In genomic region chr11:68839054-68839865, GRCh38 we compare ENCODE assay signal across 7 cellular contexts. TPM values are rescaled to one million over a fixed set of nuclear protein-coding genes. Genes with fewer than 3 reads are reported as not detected.
DNase-seq lines count a peak whose midpoint lies in the region; ATAC-seq and TF ChIP-seq lines count a peak whose summit lies in the region.

No MANE protein-coding gene starts in this region.

- H3K4me1 Mint-ChIP-seq in activated CD4-positive, alpha-beta T cell treated with anti-CD3 and anti-CD28 coated beads for 36 hours = peaks cover 50% of the 10 kb centered on the region

- DNase-seq in NCI-H460 (ENCODE audit: extremely low read depth, low read depth) (peak; percentile 79), choroid plexus epithelial cell (ENCODE audit: low read depth) (peak; percentile 89), kidney glomerular epithelial cell (lab: John Stamatoyannopoulos, UW) (peak; percentile 87)
- DNase-seq in activated CD4-positive, alpha-beta T cell treated with anti-CD3 and anti-CD28 coated beads for 36 hours = peak; percentile 97
- DNase-seq in stimulated activated CD4-positive, alpha-beta T cell treated with anti-CD3 and anti-CD28 coated beads, Interleukin-15, amount 100 ng/mL, for 24 hours = peak; percentile 97

- H3K4me3 Mint-ChIP-seq in activated CD4-positive, alpha-beta T cell treated with anti-CD3 and anti-CD28 coated beads for 36 hours = peak overlapping the region; percentile 81

- ATAC-seq in GM18511 (IDR thresholded peaks at IDR 0.05; ENCODE audit: unreplicated experiment) (peak; percentile 53), HG03159 (IDR thresholded peaks at IDR 0.05; ENCODE audit: unreplicated experiment) (peak; percentile 42)
- peak; percentile 57 for ATAC-seq in activated CD4-positive, alpha-beta T cell treated with anti-CD3 and anti-CD28 coated beads for 36 hours

- no peaks in the 10 kb centered on the region for H3K9me3 Mint-ChIP-seq in activated CD4-positive, alpha-beta T cell treated with anti-CD3 and anti-CD28 coated beads for 36 hours (ENCODE audit: low read depth)

- CTCF ChIA-PET in activated CD4-positive, alpha-beta T cell treated with anti-CD3 and anti-CD28 coated beads for 36 hours (lab: Charles Lee) = no interaction called here

- H3K27ac Mint-ChIP-seq in activated CD4-positive, alpha-beta T cell treated with anti-CD3 and anti-CD28 coated beads for 36 hours = peak overlapping the region; percentile 86

- no peaks in the 10 kb centered on the region for H3K36me3 Mint-ChIP-seq in activated CD4-positive, alpha-beta T cell treated with anti-CD3 and anti-CD28 coated beads for 36 hours (ENCODE audit: low read depth)

- H3K27me3 Mint-ChIP-seq in activated CD4-positive, alpha-beta T cell treated with anti-CD3 and anti-CD28 coated beads for 36 hours = no peaks in the 10 kb centered on the region

- POLR2A ChIA-PET in activated CD4-positive, alpha-beta T cell treated with anti-CD3 and anti-CD28 coated beads for 36 hours (lab: Charles Lee) = interaction anchor here (0.7 kb wide), 1 partner anchor 111 kb away, joined by 3 read pairs; no protein-coding TSS in a partner anchor

- intact Hi-C loops in activated CD4-positive, alpha-beta T cell treated with anti-CD3 and anti-CD28 coated beads for 36 hours (cut with DNase I, micrococcal nuclease) = loop anchor here (1.0 to 5.0 kb wide), 7 partner anchors 64 to 1363 kb away; partner anchors contain the start of genes TESMIN (in 2 of the 2), FADD (in 1 of the 2), IGHMBP2 (in 1 of the 2) and LTO1 (in 1 of the 2)

- TF ChIP-seq CTCF in choroid plexus epithelial cell (conservative IDR thresholded peaks at IDR 0.05; ENCODE audit: low read depth, low read length) = no peak

- H3K4me3 ChIP-seq in choroid plexus epithelial cell (ENCODE audit: low read depth, low read length) = peak overlapping the region; percentile 79

RNA-seq across cellular contexts. Expression of gene CPT1A, which starts 2.5 kb away (rescaled TPM):
- total RNA-seq in NCI-H460 (2014; rRNA removed; shearing (Covaris generic)) = 19.3 and 19.7 TPM in 2 replicates
- polyA plus RNA-seq in NCI-H460 (2014; cell fraction: nucleus; rRNA removed) = 19.1 and 23.4 TPM in 2 replicates
- total RNA-seq in activated CD4-positive, alpha-beta T cell treated with anti-CD3 and anti-CD28 coated beads for 36 hours = 10 to 100 TPM; 23.3 to 25.4 TPM

Comparison
In these comparisons a context has a peak if more than half of its experiments do, and no peak if none do; other contexts are left out.
1. Peak in every context shown above with its lines: DNase-seq, ATAC-seq and H3K4me3 ChIP-seq.